In the genomic region with DNA sequence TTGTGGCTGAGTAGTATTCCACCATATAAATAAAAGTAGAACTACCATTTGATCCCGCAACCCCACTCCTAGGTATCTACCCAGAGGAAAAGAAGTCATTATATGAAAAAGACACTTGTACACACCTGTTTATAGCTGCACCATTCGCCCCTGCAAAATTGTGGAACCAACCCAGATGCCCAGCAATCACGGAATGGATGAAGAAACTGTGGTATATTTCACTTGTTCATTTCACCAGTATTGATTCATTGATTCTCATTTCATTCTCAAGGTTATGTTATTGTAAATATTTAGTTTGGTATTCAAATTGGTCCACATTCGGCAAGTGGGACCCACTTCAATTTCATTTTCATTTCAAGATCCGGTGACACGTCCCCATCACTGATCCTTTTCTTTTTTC, we compare ENCODE assay signal across 27 cellular contexts.
DNase-seq lines count a peak whose midpoint lies in the region; TF ChIP-seq lines count a peak whose summit lies in the region.
"Had no signal": no experiment of that assay in that cellular context is flagged by ENCODE, and none has a peak within 500 bp of the region (broad histone marks: within the 10 kb centered on the region; RNA-seq: fewer than 3 reads in every experiment).

No MANE protein-coding gene starts in this region.

- no peaks in the 10 kb centered on the region for H4K20me1 ChIP-seq in MM.1S (ENCODE audit: insufficient read depth, low read length)
- H4K20me1 ChIP-seq: BLaER1; BLaER1 treated with 17β-estradiol and CSF1 and Interleukin-3, amounts not matched to agents 10 nM and 100 nM had no signal

- H3K4me1 ChIP-seq in MM.1S (ENCODE audit: low read length): no peaks in the 10 kb centered on the region
- H3K4me1 ChIP-seq: A549; BE2C; BLaER1; BLaER1 treated with 17β-estradiol and CSF1 and Interleukin-3, amounts not matched to agents 10 nM and 100 nM; Caco-2 had no signal

- H3K27ac ChIP-seq in MM.1S (ENCODE audit: low read length): no peak overlapping the region
- H3K27ac ChIP-seq: 22Rv1; A549; BLaER1; BLaER1 treated with 17β-estradiol and CSF1 and Interleukin-3, amounts not matched to agents 10 nM and 100 nM; C4-2B had no signal

- H3K9ac ChIP-seq in MM.1S (ENCODE audit: low read length): no peak overlapping the region
- H3K9ac ChIP-seq: BLaER1; BLaER1 treated with 17β-estradiol and CSF1 and Interleukin-3, amounts not matched to agents 10 nM and 100 nM had no signal

- no peaks in the 10 kb centered on the region for H3K79me2 ChIP-seq in MM.1S (ENCODE audit: low read length)

- DNase-seq in MM.1S (no peak), NCI-H446 treated with DMSO at 0.1 percent for 48 hours (lab: John Stamatoyannopoulos, UW) (no peak)
- DNase-seq: 8988T; ACHN; AML-193; BE2C; C1 segment of cervical spinal cord; Caco-2; Calu3; CD4-positive, alpha-beta memory T cell; CD4-positive, alpha-beta T cell; CD4-positive, CD25-positive, alpha-beta regulatory T cell; CD8-positive, alpha-beta memory T cell; CD8-positive, alpha-beta T cell; COR-L47; DMS 273 treated with DMSO at 0.1 percent for 48 hours; DMS153; DMS53; DMS79; DMS79 treated with DMSO at 0.1 percent for 48 hours; DND-41; EL had no signal

- H3K9me2 ChIP-seq in MM.1S (replicated peaks; ENCODE audit: insufficient read depth, low read length): no peaks in the 10 kb centered on the region

- H3F3A ChIP-seq in MM.1S (ENCODE audit: insufficient read depth, low read length): no peaks in the 10 kb centered on the region

- H3K4me3 ChIP-seq in MM.1S (ENCODE audit: low read length): no peak overlapping the region
- H3K4me3 ChIP-seq: A549; BLaER1; BLaER1 treated with 17β-estradiol and CSF1 and Interleukin-3, amounts not matched to agents 10 nM and 100 nM had no signal

- peaks cover 96% of the 10 kb centered on the region for H3K27me3 ChIP-seq in MM.1S (replicated peaks; ENCODE audit: insufficient read depth, low read length)
- H3K27me3 ChIP-seq: BLaER1; BLaER1 treated with 17β-estradiol and CSF1 and Interleukin-3, amounts not matched to agents 10 nM and 100 nM had no signal

- no peaks in the 10 kb centered on the region for H3K36me3 ChIP-seq in MM.1S (replicated peaks; ENCODE audit: insufficient read depth, low read length)
- H3K36me3 ChIP-seq: BE2C; BLaER1; BLaER1 treated with 17β-estradiol and CSF1 and Interleukin-3, amounts not matched to agents 10 nM and 100 nM had no signal

- peak overlapping the region; percentile 29; the same call in 1 of the 2 replicates for H3K4me2 ChIP-seq in MM.1S (ENCODE audit: low read depth, low read length)
- H3K4me2 ChIP-seq: A549; BLaER1; BLaER1 treated with 17β-estradiol and CSF1 and Interleukin-3, amounts not matched to agents 10 nM and 100 nM had no signal

- no peak for TF ChIP-seq CTCF in MM.1S (IDR thresholded peaks at IDR 0.05; ENCODE audit: low read length)

- H2AFZ ChIP-seq in MM.1S (ENCODE audit: low read length): no peak overlapping the region

- H3K9me3 ChIP-seq in MM.1S (replicated peaks; ENCODE audit: insufficient read depth, low read length): no peaks in the 10 kb centered on the region
- H3K9me3 ChIP-seq: BE2C; BLaER1; BLaER1 treated with 17β-estradiol and CSF1 and Interleukin-3, amounts not matched to agents 10 nM and 100 nM had no signal
